1 cellular context compared by ENCODE assay signal in the genomic region with DNA sequence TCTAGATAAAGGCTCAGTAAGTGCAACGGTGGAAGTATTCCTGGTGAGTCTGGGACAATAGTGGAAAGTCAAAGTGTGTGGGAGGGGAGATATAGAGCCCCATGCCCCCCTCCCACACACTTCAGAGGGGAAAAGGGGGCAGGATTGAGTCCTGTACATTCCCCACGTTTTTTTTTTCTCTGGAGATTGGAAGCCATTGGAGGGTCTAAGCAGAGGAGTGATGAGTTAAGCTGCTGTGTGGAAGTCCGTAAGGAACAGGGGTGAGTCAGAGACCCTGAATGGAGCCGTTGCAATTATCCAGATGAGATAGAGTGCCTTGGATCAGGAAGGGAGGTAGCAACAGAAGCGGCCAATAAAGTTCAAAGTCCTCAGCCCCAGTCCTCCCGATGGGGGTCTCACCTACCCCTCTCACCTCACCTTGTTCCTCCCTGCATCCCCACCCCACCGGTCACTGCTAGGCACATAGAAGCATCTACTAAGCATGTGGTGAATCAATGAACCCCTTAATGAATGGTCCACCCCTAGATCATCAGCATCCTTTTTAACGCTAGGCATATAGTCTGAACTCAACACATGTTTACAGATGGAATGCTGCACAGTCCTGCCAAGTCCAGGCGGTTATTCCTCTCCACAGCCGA.
TF ChIP-seq lines count a peak whose summit lies in the region.

No MANE protein-coding gene starts in this region.

TF ChIP-seq in K562, 482 proteins besides CTCF, POLR2A, EP300 and RAD21 (continued from another document):
- TF ChIP-seq, protein P1, sequence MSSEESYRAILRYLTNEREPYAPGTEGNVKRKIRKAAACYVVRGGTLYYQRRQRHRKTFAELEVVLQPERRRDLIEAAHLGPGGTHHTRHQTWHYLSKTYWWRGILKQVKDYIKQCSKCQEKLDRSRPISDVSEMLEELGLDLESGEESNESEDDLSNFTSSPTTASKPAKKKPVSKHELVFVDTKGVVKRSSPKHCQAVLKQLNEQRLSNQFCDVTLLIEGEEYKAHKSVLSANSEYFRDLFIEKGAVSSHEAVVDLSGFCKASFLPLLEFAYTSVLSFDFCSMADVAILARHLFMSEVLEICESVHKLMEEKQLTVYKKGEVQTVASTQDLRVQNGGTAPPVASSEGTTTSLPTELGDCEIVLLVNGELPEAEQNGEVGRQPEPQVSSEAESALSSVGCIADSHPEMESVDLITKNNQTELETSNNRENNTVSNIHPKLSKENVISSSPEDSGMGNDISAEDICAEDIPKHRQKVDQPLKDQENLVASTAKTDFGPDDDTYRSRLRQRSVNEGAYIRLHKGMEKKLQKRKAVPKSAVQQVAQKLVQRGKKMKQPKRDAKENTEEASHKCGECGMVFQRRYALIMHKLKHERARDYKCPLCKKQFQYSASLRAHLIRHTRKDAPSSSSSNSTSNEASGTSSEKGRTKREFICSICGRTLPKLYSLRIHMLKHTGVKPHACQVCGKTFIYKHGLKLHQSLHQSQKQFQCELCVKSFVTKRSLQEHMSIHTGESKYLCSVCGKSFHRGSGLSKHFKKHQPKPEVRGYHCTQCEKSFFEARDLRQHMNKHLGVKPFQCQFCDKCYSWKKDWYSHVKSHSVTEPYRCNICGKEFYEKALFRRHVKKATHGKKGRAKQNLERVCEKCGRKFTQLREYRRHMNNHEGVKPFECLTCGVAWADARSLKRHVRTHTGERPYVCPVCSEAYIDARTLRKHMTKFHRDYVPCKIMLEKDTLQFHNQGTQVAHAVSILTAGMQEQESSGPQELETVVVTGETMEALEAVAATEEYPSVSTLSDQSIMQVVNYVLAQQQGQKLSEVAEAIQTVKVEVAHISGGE (CRISPR knock-in tag; IDR thresholded peaks at IDR 0.05), result no peak
- TF ChIP-seq ETS1 (conservative IDR thresholded peaks at IDR 0.05; ENCODE audit: control insufficient read depth, low read depth, low read length) (no peak), E2F6 (IDR thresholded peaks at IDR 0.05; ENCODE audit: borderline replicate concordance in 1 of 2, extremely low read depth in 1 of 2, insufficient read depth in 1 of 2, insufficient read length in 1 of 2, low read depth in 1 of 2, low read length in 1 of 2, poor library complexity in 1 of 2, severe bottlenecking in 1 of 2) (no peak), FOSL1 (tag; conservative IDR thresholded peaks at IDR 0.05) (no peak), ZNF124 (CRISPR knock-in tag; IDR thresholded peaks at IDR 0.05) (no peak), RBM34 (IDR thresholded peaks at IDR 0.05; ENCODE audit: borderline replicate concordance, insufficient read depth, low read length) (no peak), HDGF (IDR thresholded peaks at IDR 0.05) (0 out of 2 replicates have a peak, but pooled peaks have one; percentile 83), TFAP4 (CRISPR knock-in tag; IDR thresholded peaks at IDR 0.05; ENCODE audit: borderline replicate concordance) (no peak), ZNF740 (CRISPR knock-in tag; IDR thresholded peaks at IDR 0.05) (peak; percentile 59; the same call in 1 of the 2 replicates), ZNF740 (tag; IDR thresholded peaks at IDR 0.05) (no peak), TBP (optimal IDR thresholded peaks at IDR 0.05; ENCODE audit: low read depth, low read length) (peak; percentile 21), ID3 (CRISPR knock-in tag; IDR thresholded peaks at IDR 0.05) (no peak), ID3 (tag; IDR thresholded peaks at IDR 0.05) (0 out of 2 replicates have a peak, but pooled peaks have one; percentile 24), MIER1 (IDR thresholded peaks at IDR 0.05; ENCODE audit: low read depth) (peak; percentile 49; the same call in 1 of the 2 replicates), ATF7 (IDR thresholded peaks at IDR 0.05) (no peak), POLR2AphosphoS5 (IDR thresholded peaks at IDR 0.05; ENCODE audit: control insufficient read depth, insufficient read depth, low read depth, low read length) (no peak), C11orf30 (IDR thresholded peaks at IDR 0.05; ENCODE audit: low read depth) (no peak), NR1H2 (CRISPR knock-in tag; IDR thresholded peaks at IDR 0.05) (no peak), JUN (IDR thresholded peaks at IDR 0.05; ENCODE audit: borderline replicate concordance, low read depth, low read length) (peak; percentile 37; the same call in 1 of the 2 replicates), JUN (CRISPR knock-in tag; IDR thresholded peaks at IDR 0.05; ENCODE audit: borderline replicate concordance) (no peak), SMARCA5 (IDR thresholded peaks at IDR 0.05) (peak; percentile 75; the same call in 1 of the 2 replicates), TAF9B (IDR thresholded peaks at IDR 0.05; ENCODE audit: partially characterized antibody) (no peak), XRCC4 (IDR thresholded peaks at IDR 0.05; ENCODE audit: extremely low read depth, insufficient read depth, insufficient read length) (no peak), ETV6 (IDR thresholded peaks at IDR 0.05; ENCODE audit: borderline replicate concordance in 1 of 2, low read depth in 2 of 2, low read length in 1 of 2) (no peak), ETV6 (CRISPR knock-in tag; IDR thresholded peaks at IDR 0.05; ENCODE audit: borderline replicate concordance) (no peak), ZNF224 (CRISPR knock-in tag; IDR thresholded peaks at IDR 0.05) (no peak), MCM2 (IDR thresholded peaks at IDR 0.05; ENCODE audit: low read depth) (no peak), SRSF1 (IDR thresholded peaks at IDR 0.05; ENCODE audit: low read depth, low read length) (no peak), ZNF57 (CRISPR knock-in tag; IDR thresholded peaks at IDR 0.05) (no peak), MXD1 (CRISPR knock-in tag; IDR thresholded peaks at IDR 0.05; ENCODE audit: borderline replicate concordance, poor library complexity, severe bottlenecking) (no peak), PREB (CRISPR knock-in tag; IDR thresholded peaks at IDR 0.05) (no peak)
- TF ChIP-seq, protein P2, sequence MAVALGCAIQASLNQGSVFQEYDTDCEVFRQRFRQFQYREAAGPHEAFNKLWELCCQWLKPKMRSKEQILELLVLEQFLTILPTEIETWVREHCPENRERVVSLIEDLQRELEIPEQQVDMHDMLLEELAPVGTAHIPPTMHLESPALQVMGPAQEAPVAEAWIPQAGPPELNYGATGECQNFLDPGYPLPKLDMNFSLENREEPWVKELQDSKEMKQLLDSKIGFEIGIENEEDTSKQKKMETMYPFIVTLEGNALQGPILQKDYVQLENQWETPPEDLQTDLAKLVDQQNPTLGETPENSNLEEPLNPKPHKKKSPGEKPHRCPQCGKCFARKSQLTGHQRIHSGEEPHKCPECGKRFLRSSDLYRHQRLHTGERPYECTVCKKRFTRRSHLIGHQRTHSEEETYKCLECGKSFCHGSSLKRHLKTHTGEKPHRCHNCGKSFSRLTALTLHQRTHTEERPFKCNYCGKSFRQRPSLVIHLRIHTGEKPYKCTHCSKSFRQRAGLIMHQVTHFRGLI (CRISPR knock-in tag; IDR thresholded peaks at IDR 0.05), result no peak
